Comparison of ENCODE assay signal across 8 cellular contexts in the genomic region with DNA sequence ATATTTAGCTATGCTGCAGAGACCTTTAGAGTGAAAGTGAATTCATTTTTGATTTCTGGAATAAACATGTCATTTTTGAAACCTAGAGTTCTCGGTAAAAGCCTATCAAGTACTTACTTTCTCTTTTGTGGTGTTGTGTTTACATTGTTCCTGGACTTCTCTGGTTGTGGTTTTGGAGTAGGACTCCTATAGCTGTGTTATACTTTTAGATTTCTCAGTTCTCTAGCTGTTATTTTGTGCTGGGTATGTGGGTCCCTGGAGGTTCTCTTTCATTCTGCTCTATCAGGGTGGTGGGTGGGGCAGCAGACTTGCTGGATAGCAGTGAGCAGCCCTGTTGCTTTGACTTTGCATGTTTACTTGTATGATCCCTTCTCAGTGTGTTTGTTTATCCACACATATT. TPM values are rescaled to one million over a fixed set of nuclear protein-coding genes. Genes with fewer than 3 reads are reported as not detected.
DNase-seq lines count a peak whose midpoint lies in the region; ATAC-seq and TF ChIP-seq lines count a peak whose summit lies in the region.

No MANE protein-coding gene starts in this region.

- no peak for TF ChIP-seq RAD21 in SK-N-SH (IDR thresholded peaks at IDR 0.05; ENCODE audit: low read length)

- no peak overlapping the region for H3K9ac ChIP-seq in SK-N-SH

- intact Hi-C loops in transverse colon (cut with DNase I; ENCODE audit: low total_unique reads), result no loop called here

- TF ChIP-seq EP300 in SK-N-SH (IDR thresholded peaks at IDR 0.05; ENCODE audit: borderline replicate concordance in 1 of 2, low read depth in 1 of 2, low read length in 1 of 2), result no peak
- no peak for TF ChIP-seq EP300 in transverse colon (IDR thresholded peaks at IDR 0.05; ENCODE audit: low read depth)

- 84% methylated on average over 1 of the region's 1 CpG for WGBS in SK-N-SH (ENCODE audit: low lambda C conversion rate)
- WGBS in transverse colon (ENCODE audit: low coverage in 1 of 2), 2 donors, result 13 to 26% methylated on average over 1 of the region's 1 CpG

- no peak overlapping the region for H2AFZ ChIP-seq in SK-N-SH (ENCODE audit: low read depth)

- CTCF ChIA-PET in activated naive CD4-positive, alpha-beta T cell treated with anti-CD3 and anti-CD28 coated beads, Interleukin-2, amount 10 ng/mL, durations not matched to agents 7 days and 5 days (lab: Charles Lee), result interaction anchor here (1.0 to 1.5 kb wide), 2 partner anchors 23 to 171 kb away, joined by 3 to 6 read pairs; no protein-coding TSS in a partner anchor
- CTCF ChIA-PET in SK-N-SH (lab: Yijun Ruan, JAX), result no interaction called here

- peak overlapping the region; percentile 67 for H3K4me3 Mint-ChIP-seq in activated naive CD4-positive, alpha-beta T cell treated with anti-CD3 and anti-CD28 coated beads, Interleukin-2, amount 10 ng/mL, durations not matched to agents 7 days and 5 days

- H3F3A ChIP-seq in SK-N-SH (replicated peaks; ENCODE audit: insufficient read depth), result no peaks in the 10 kb centered on the region

- H3K27ac ChIP-seq in SK-N-SH (ENCODE audit: low read depth in 2 of 2, low read length in 1 of 2) (no peak overlapping the region), transverse colon (no peak overlapping the region)

- POLR2A ChIA-PET in SK-N-SH (lab: Yijun Ruan, JAX), result no interaction called here

- ATAC-seq in HG02840 (IDR thresholded peaks at IDR 0.05; ENCODE audit: low FRiP score, unreplicated experiment), result peak; percentile 78

- H3K4me2 ChIP-seq in SK-N-SH, result peak overlapping the region; percentile 12; the same call in 1 of the 2 replicates

- TF ChIP-seq CTCF in SK-N-SH (IDR thresholded peaks at IDR 0.05) (no peak), transverse colon (IDR thresholded peaks at IDR 0.05) (no peak)

- H3K36me3 Mint-ChIP-seq in activated naive CD4-positive, alpha-beta T cell treated with anti-CD3 and anti-CD28 coated beads, Interleukin-2, amount 10 ng/mL, durations not matched to agents 7 days and 5 days, result peaks cover 46% of the 10 kb centered on the region

- TF ChIP-seq POLR2A in transverse colon (IDR thresholded peaks at IDR 0.05), result no peak

- H3K4me3 ChIP-seq in SK-N-SH (ENCODE audit: low read depth in 2 of 2, low read length in 1 of 2), result no peak overlapping the region; a peak in 1 of 4 replicates
- peak overlapping the region in 1 of 4 donors; percentile 25 for H3K4me3 ChIP-seq in transverse colon

- H3K27me3 Mint-ChIP-seq in activated naive CD4-positive, alpha-beta T cell treated with anti-CD3 and anti-CD28 coated beads, Interleukin-2, amount 10 ng/mL, durations not matched to agents 7 days and 5 days, result no peaks in the 10 kb centered on the region

- peak; percentile 59 for DNase-seq in activated naive CD4-positive, alpha-beta T cell treated with anti-CD3 and anti-CD28 coated beads, Interleukin-2, amount 10 ng/mL, durations not matched to agents 7 days and 5 days
- no peak for DNase-seq in activated naive CD4-positive, alpha-beta T cell (lab: John Stamatoyannopoulos, UW)
- DNase-seq in SK-N-SH (no peak), iris pigment epithelial cell (ENCODE audit: low read depth) (peak; percentile 69), COLO668 (lab: John Stamatoyannopoulos, UW; ENCODE audit: unreplicated experiment) (no peak), germinal center (ENCODE audit: low spot score) (no peak), transverse colon (no peak)

- no peaks in the 10 kb centered on the region for H3K9me3 Mint-ChIP-seq in activated naive CD4-positive, alpha-beta T cell treated with anti-CD3 and anti-CD28 coated beads, Interleukin-2, amount 10 ng/mL, durations not matched to agents 7 days and 5 days

- peaks cover 35% of the 10 kb centered on the region for H3K4me1 Mint-ChIP-seq in activated naive CD4-positive, alpha-beta T cell treated with anti-CD3 and anti-CD28 coated beads, Interleukin-2, amount 10 ng/mL, durations not matched to agents 7 days and 5 days

- H3K4me1 ChIP-seq in SK-N-SH (ENCODE audit: control insufficient read depth in 1 of 2, insufficient read depth in 2 of 2, low read depth in 1 of 2, low read length in 1 of 2) (peaks cover 0 to 2% of the 10 kb centered on the region in 2 experiments; a peak in 2 of 4 replicates), transverse colon (peaks cover 0 to 11% (median 0%) of the 10 kb centered on the region in 4 donors)

- H3K36me3 ChIP-seq in SK-N-SH (replicated peaks in 1 of 2; ENCODE audit: control insufficient read depth in 1 of 2, insufficient read depth in 2 of 2, low read length in 1 of 2), result peaks cover 16 to 41% of the 10 kb centered on the region in 2 experiments
- H3K36me3 ChIP-seq in transverse colon, result no peaks in the 10 kb centered on the region

- H3K27me3 ChIP-seq in SK-N-SH (ENCODE audit: insufficient read depth) (no peaks in the 10 kb centered on the region), transverse colon (no peaks in the 10 kb centered on the region)

- in situ Hi-C loops in transverse colon (cut with MboI; ENCODE audit: low pct_ligation_motif_present in 1 of 4, low pct_unique_long_range_greater_than_20kb in 1 of 4, low sequenced_read_pairs in 3 of 4), result no loop called here

- H3K27ac Mint-ChIP-seq in activated naive CD4-positive, alpha-beta T cell treated with anti-CD3 and anti-CD28 coated beads, Interleukin-2, amount 10 ng/mL, durations not matched to agents 7 days and 5 days, result peak overlapping the region; percentile 87

- H4K20me1 ChIP-seq in SK-N-SH (ENCODE audit: insufficient read depth), result no peaks in the 10 kb centered on the region

- no peaks in the 10 kb centered on the region for H3K79me2 ChIP-seq in SK-N-SH (ENCODE audit: insufficient read depth)

- H3K9me3 ChIP-seq in SK-N-SH (no peaks in the 10 kb centered on the region), transverse colon (no peaks in the 10 kb centered on the region)

- H3K9me2 ChIP-seq in SK-N-SH, result no peaks in the 10 kb centered on the region

TF ChIP-seq in SK-N-SH, 30 proteins besides CTCF, POLR2A, EP300 and RAD21:
- TF ChIP-seq REST (IDR thresholded peaks at IDR 0.05; ENCODE audit: low read depth, low read length) (no peak), RFX5 (IDR thresholded peaks at IDR 0.05; ENCODE audit: low read length) (no peak), NRF1 (IDR thresholded peaks at IDR 0.05; ENCODE audit: low read depth, low read length) (no peak)

RNA-seq across cellular contexts. Expression of gene MSMO1, which starts 25.6 kb away (rescaled TPM):
- 13.2 and 20.2 TPM in 2 replicates for polyA plus RNA-seq in SK-N-SH (2012; rRNA removed)
- 24.2 TPM in 2 replicates for polyA plus RNA-seq in SK-N-SH (2012; cell fraction: cytosol; rRNA removed)
- polyA plus RNA-seq in SK-N-SH (2012; cell fraction: nucleus; rRNA removed), result 3.7 and 11.1 TPM in 2 replicates
- 10 to 100 TPM; 30.3 to 58.0 (median 36.5) TPM for total RNA-seq in transverse colon

Comparison
In these comparisons a context has a peak if more than half of its experiments do, and no peak if none do; other contexts are left out.
1. DNase-seq: peak in activated naive CD4-positive, alpha-beta T cell treated with anti-CD3 and anti-CD28 coated beads, Interleukin-2, amount 10 ng/mL, durations not matched to agents 7 days and 5 days (single experiment) and iris pigment epithelial cell (single experiment); none in activated naive CD4-positive, alpha-beta T cell (0 of 4), SK-N-SH (single experiment), COLO668 (single experiment), germinal center (single experiment) and transverse colon (single experiment).